In genomic region chr7:20407585-20408466, GRCh38 we compare ENCODE assay signal across 10 cellular contexts.
A peak's percentile ranks its signal among the peaks of the same experiment; 100 is the strongest.
DNase-seq lines count a peak whose midpoint lies in the region; ATAC-seq and TF ChIP-seq lines count a peak whose summit lies in the region.
"Had no signal": no experiment of that assay in that cellular context is flagged by ENCODE, and none has a peak within 500 bp of the region (broad histone marks: within the 10 kb centered on the region; RNA-seq: fewer than 3 reads in every experiment).

No MANE protein-coding gene starts in this region.

- ATAC-seq in left lung (peak; percentile 86), GM18858 (IDR thresholded peaks at IDR 0.05; ENCODE audit: unreplicated experiment) (no peak), natural killer cell (no peak)
- no peak for ATAC-seq in activated naive CD4-positive, alpha-beta T cell treated with anti-CD3 and anti-CD28 coated beads, Interleukin-2, amount 50 U/mL, for 72 hours

- no peak overlapping the region for H3K27ac Mint-ChIP-seq in activated naive CD4-positive, alpha-beta T cell treated with anti-CD3 and anti-CD28 coated beads, Interleukin-2, amount 50 U/mL, for 72 hours
- H3K27ac Mint-ChIP-seq in natural killer cell = no peak overlapping the region
- H3K27ac Mint-ChIP-seq: CD8-positive, alpha-beta memory T cell had no signal

- no peaks in the 10 kb centered on the region for H3K36me3 ChIP-seq in left lung

- peak overlapping the region; percentile 33 to 49 for H3K27ac ChIP-seq in left lung

- peaks cover 18 to 22% of the 10 kb centered on the region in 2 donors for H3K4me1 ChIP-seq in left lung

- TF ChIP-seq CTCF in left lung (IDR thresholded peaks at IDR 0.05) = no peak
- no peak for TF ChIP-seq CTCF in natural killer cell (IDR thresholded peaks at IDR 0.05)

- H3K4me3 Mint-ChIP-seq in natural killer cell = no peak overlapping the region
- H3K4me3 Mint-ChIP-seq: CD8-positive, alpha-beta memory T cell had no signal

- H3K9me3 Mint-ChIP-seq in activated naive CD4-positive, alpha-beta T cell treated with anti-CD3 and anti-CD28 coated beads, Interleukin-2, amount 50 U/mL, for 72 hours = no peaks in the 10 kb centered on the region
- H3K9me3 Mint-ChIP-seq in natural killer cell = peaks cover 0 to 2% of the 10 kb centered on the region in 2 donors

- intact Hi-C loops in left lung (cut with DNase I) = no loop called here
- intact Hi-C loops in natural killer cell (cut with micrococcal nuclease) = no loop called here

- no peaks in the 10 kb centered on the region for H3K4me1 Mint-ChIP-seq in natural killer cell
- H3K4me1 Mint-ChIP-seq: CD8-positive, alpha-beta memory T cell had no signal

- H3K27me3 Mint-ChIP-seq in natural killer cell (ENCODE audit: low read depth in 2 of 2) = no peaks in the 10 kb centered on the region
- H3K27me3 Mint-ChIP-seq: CD8-positive, alpha-beta memory T cell had no signal

- peak; percentile 9 for DNase-seq in AG08396 (ENCODE audit: low spot score)
- peak; percentile 98 for DNase-seq in NCI-H1105 treated with DMSO at 0.1 percent for 48 hours (lab: John Stamatoyannopoulos, UW)
- peak; percentile 70 for DNase-seq in astrocyte of the hippocampus (ENCODE audit: low read depth, low spot score)
- DNase-seq in left lung = peak in 1 of 2 donors; percentile 55
- DNase-seq in activated naive CD4-positive, alpha-beta T cell treated with anti-CD3 and anti-CD28 coated beads, Interleukin-2, amount 50 U/mL, for 72 hours (ENCODE audit: low spot score in 2 of 2) = no peak
- no peak for DNase-seq in natural killer cell
- no peak for DNase-seq in amniotic stem cell (lab: John Stamatoyannopoulos, UW)
- DNase-seq: CD8-positive, alpha-beta memory T cell; T1000 had no signal

- no peak overlapping the region for H3K4me3 ChIP-seq in left lung

- no peaks in the 10 kb centered on the region for H3K27me3 ChIP-seq in left lung

- H3K9me3 ChIP-seq in left lung = no peaks in the 10 kb centered on the region

- H3K36me3 Mint-ChIP-seq in activated naive CD4-positive, alpha-beta T cell treated with anti-CD3 and anti-CD28 coated beads, Interleukin-2, amount 50 U/mL, for 72 hours = no peaks in the 10 kb centered on the region
- no peaks in the 10 kb centered on the region for H3K36me3 Mint-ChIP-seq in natural killer cell
- H3K36me3 Mint-ChIP-seq: CD8-positive, alpha-beta memory T cell had no signal

Comparison
In these comparisons a context has a peak if more than half of its experiments do, and no peak if none do; other contexts are left out.
1. DNase-seq: peak in AG08396 (single experiment), NCI-H1105 treated with DMSO at 0.1 percent for 48 hours (single experiment) and astrocyte of the hippocampus (single experiment); none in activated naive CD4-positive, alpha-beta T cell treated with anti-CD3 and anti-CD28 coated beads, Interleukin-2, amount 50 U/mL, for 72 hours (0 of 2), natural killer cell (single experiment) and amniotic stem cell (single experiment).